ENCODE assay signal across 2 cellular contexts in genomic region chr9:14092344-14092743, GRCh38.
TF ChIP-seq lines count a peak whose summit lies in the region.

No MANE protein-coding gene starts in this region.

TF ChIP-seq in H1, 55 proteins besides CTCF, POLR2A, EP300 and RAD21:
- no peak for TF ChIP-seq E2F6 (IDR thresholded peaks at IDR 0.05)
- peak; percentile 5; the same call in 1 of the 2 replicates for TF ChIP-seq CEBPB (IDR thresholded peaks at IDR 0.05; ENCODE audit: low read depth, low read length)
- TF ChIP-seq CTBP2 (IDR thresholded peaks at IDR 0.05; ENCODE audit: borderline replicate concordance, insufficient read depth, insufficient read length, low read length): no peak
- no peak for TF ChIP-seq SP4 (IDR thresholded peaks at IDR 0.05; ENCODE audit: low read length)
- TF ChIP-seq SRF (IDR thresholded peaks at IDR 0.05; ENCODE audit: low read depth, low read length): no peak
- TF ChIP-seq CHD1 (IDR thresholded peaks at IDR 0.05; ENCODE audit: low read depth, low read length): no peak
- TF ChIP-seq KDM4A (IDR thresholded peaks at IDR 0.05; ENCODE audit: low read depth, low read length, severe bottlenecking): no peak
- TF ChIP-seq CHD7 (IDR thresholded peaks at IDR 0.05; ENCODE audit: insufficient replicate concordance, low read length): no peak
TF ChIP-seq in H1: peak in this region for 1.

TF ChIP-seq in HEK293T, 16 proteins besides CTCF, POLR2A, EP300 and RAD21:
- no peak for TF ChIP-seq ARNT (IDR thresholded peaks at IDR 0.05)
- no peak for TF ChIP-seq ELF4 (IDR thresholded peaks at IDR 0.05)
- TF ChIP-seq SUZ12 (IDR thresholded peaks at IDR 0.05): no peak
- TF ChIP-seq L3MBTL2 (conservative IDR thresholded peaks at IDR 0.05): no peak
- no peak for TF ChIP-seq SP1 (IDR thresholded peaks at IDR 0.05)
- no peak for TF ChIP-seq ZNF384 (IDR thresholded peaks at IDR 0.05)
- no peak for TF ChIP-seq FOXK2 (IDR thresholded peaks at IDR 0.05)
- TF ChIP-seq PKNOX1 (IDR thresholded peaks at IDR 0.05): no peak
- TF ChIP-seq HDGF (IDR thresholded peaks at IDR 0.05; ENCODE audit: borderline replicate concordance): no peak
- TF ChIP-seq FOXA1 (IDR thresholded peaks at IDR 0.05): no peak
